In genomic region chr11:111944139-111944538, GRCh38 we compare ENCODE assay signal across 9 cellular contexts. TPM values are rescaled to one million over a fixed set of nuclear protein-coding genes. Genes with fewer than 3 reads are reported as not detected.
DNase-seq lines count a peak whose midpoint lies in the region; ATAC-seq, FAIRE-seq and TF ChIP-seq lines count a peak whose summit lies in the region.
"Had no signal": no experiment of that assay in that cellular context is flagged by ENCODE, and none has a peak within 500 bp of the region (broad histone marks: within the 10 kb centered on the region; RNA-seq: fewer than 3 reads in every experiment).

No MANE protein-coding gene starts in this region.

- H3K4me3 ChIP-seq in Caco-2 (ENCODE audit: low read depth, low read length) = no peak overlapping the region
- no peak overlapping the region for H3K4me3 ChIP-seq in H1 (ENCODE audit: extremely low read depth in 1 of 4, insufficient read depth in 2 of 4, low read depth in 3 of 4, low read length in 4 of 4)

- 0 out of 2 replicates have a peak, but pooled peaks cover 2% of the 10 kb centered on the region for H3K79me1 ChIP-seq in H1 (ENCODE audit: low read depth, low read length)

- no peak for TF ChIP-seq POLR2A in H1 (IDR thresholded peaks at IDR 0.05; ENCODE audit: control extremely low read depth in 1 of 2, low read depth in 2 of 2, low read length in 2 of 2)

- intact Hi-C loops in Caco-2 (cut with micrococcal nuclease; ENCODE audit: unreplicated experiment) = loop anchor here (1.0 to 2.0 kb wide), 4 partner anchors 8 to 61 kb away; no protein-coding TSS in a partner anchor

- no peak overlapping the region for H2BK120ac ChIP-seq in H1 (replicated peaks; ENCODE audit: low read depth, low read length)

- no peak overlapping the region for H4K8ac ChIP-seq in H1 (ENCODE audit: extremely low read depth, insufficient read depth, low read length)

- H4K91ac ChIP-seq in H1 (replicated peaks; ENCODE audit: insufficient read length, low read length) = no peak overlapping the region

- BruUV-seq in Caco-2 (replicated peaks; lab: Mats Ljungman, UMichigan) = no TSS peak

- no peaks in the 10 kb centered on the region for H4K20me1 ChIP-seq in H1 (replicated peaks in 1 of 2; ENCODE audit: control insufficient read depth in 1 of 2, insufficient read depth in 2 of 2, low read length in 2 of 2)

- no peak overlapping the region for H3K4ac ChIP-seq in H1 (replicated peaks; ENCODE audit: insufficient read length, low read depth, low read length)

- no peak overlapping the region for H3K18ac ChIP-seq in H1 (ENCODE audit: extremely low read depth, low read length)

- H3K4me1 Mint-ChIP-seq in Caco-2 (ENCODE audit: low read depth, unreplicated experiment) = peaks cover 13% of the 10 kb centered on the region
- H3K4me1 Mint-ChIP-seq in osteocyte (ENCODE audit: unreplicated experiment) = peaks cover 30% of the 10 kb centered on the region

- H4K5ac ChIP-seq in H1 (ENCODE audit: insufficient read length, low read depth, low read length) = no peak overlapping the region

- no peak for TF ChIP-seq CTCF in Caco-2 (IDR thresholded peaks at IDR 0.05; ENCODE audit: insufficient read depth in 1 of 2, low read depth in 1 of 2, low read length in 1 of 2, severe bottlenecking in 1 of 2, unreplicated experiment in 1 of 2)
- TF ChIP-seq CTCF in H1 (IDR thresholded peaks at IDR 0.05; ENCODE audit: control extremely low read depth in 1 of 3, insufficient read depth in 1 of 3, low read depth in 1 of 3, low read length in 3 of 3) = no peak
- no peak for TF ChIP-seq CTCF in osteocyte (IDR thresholded peaks at IDR 0.05)

- H3K4me2 ChIP-seq in H1 (ENCODE audit: insufficient read depth in 1 of 2, low read depth in 2 of 2, low read length in 2 of 2) = no peak overlapping the region

- ATAC-seq in esophagus mucosa (no peak), GM19455 (IDR thresholded peaks at IDR 0.05; ENCODE audit: unreplicated experiment) (no peak)

- no peak overlapping the region for H3K27ac ChIP-seq in H1 (ENCODE audit: low read depth, low read length)

- H3K23ac ChIP-seq in H1 (ENCODE audit: insufficient read length) = no peak overlapping the region

- no peak for TF ChIP-seq RAD21 in H1 (IDR thresholded peaks at IDR 0.05 in 1 of 2, conservative IDR thresholded peaks at IDR 0.05 in 1 of 2; ENCODE audit: low read depth in 2 of 2, low read length in 2 of 2)

- CTCF ChIA-PET in Caco-2 (lab: Charles Lee) (interaction anchor here (0.5 to 1.7 kb wide), 6 partner anchors 10 to 73 kb away, joined by 4 to 16 read pairs (median 6); no protein-coding TSS in a partner anchor), H1 (lab: Charles Lee; ENCODE audit: partially characterized antibody) (interaction anchor here (1.2 to 25.5 kb wide), 5 partner anchors 9 to 66 kb away, joined by 3 to 565 read pairs (median 4); no protein-coding TSS in a partner anchor)

- H3K56ac ChIP-seq in H1 (replicated peaks; ENCODE audit: insufficient read length, low read depth, low read length) = no peak overlapping the region

- no peak overlapping the region for H2BK5ac ChIP-seq in H1 (ENCODE audit: low read depth, low read length)

- H3K27me3 ChIP-seq in Caco-2 (replicated peaks; ENCODE audit: control insufficient read depth, insufficient read depth, low read length) = no peaks in the 10 kb centered on the region
- no peaks in the 10 kb centered on the region for H3K27me3 ChIP-seq in H1 (replicated peaks in 1 of 4; ENCODE audit: control insufficient read depth in 3 of 4, extremely low read depth in 1 of 4, insufficient read depth in 3 of 4, low read length in 3 of 4)

- H3K9me3 Mint-ChIP-seq in Caco-2 (ENCODE audit: unreplicated experiment) = no peaks in the 10 kb centered on the region
- no peaks in the 10 kb centered on the region for H3K9me3 Mint-ChIP-seq in osteocyte (ENCODE audit: unreplicated experiment)

- no peaks in the 10 kb centered on the region; the same call in 1 of the 2 replicates for H3K23me2 ChIP-seq in H1 (ENCODE audit: low read depth, low read length)

- H3K9me3 ChIP-seq in Caco-2 (no peaks in the 10 kb centered on the region), H1 (ENCODE audit: insufficient read depth in 2 of 2, low read depth in 1 of 2, low read length in 1 of 2) (no peaks in the 10 kb centered on the region)

- no peak overlapping the region for H2AFZ ChIP-seq in H1 (ENCODE audit: low read length)

- FAIRE-seq in RCC 7860 (lab: Jason Lieb, UNC) = no peak
- no peak for FAIRE-seq in H1 (lab: Jason Lieb, UNC)
- FAIRE-seq: islet of Langerhans had no signal

- H3K14ac ChIP-seq in H1 (ENCODE audit: insufficient read length) = no peak overlapping the region

- peak overlapping the region; percentile 57 for H3K27ac Mint-ChIP-seq in Caco-2 (ENCODE audit: unreplicated experiment)
- peak overlapping the region; percentile 85 for H3K27ac Mint-ChIP-seq in osteocyte (ENCODE audit: unreplicated experiment)

- WGBS in H1 (ENCODE audit: extremely low coverage in 1 of 2, insufficient coverage in 1 of 2, insufficient read length in 1 of 2, insufficient replicate concordance in 2 of 2, low coverage in 1 of 2, low lambda C conversion rate in 2 of 2, missing lambda C conversion rate in 1 of 2), 2 experiments = 83% methylated on average over 3 of the region's 3 CpGs; no CpG with 5 or more reads in 1 of the 2 experiments

- no peaks in the 10 kb centered on the region for H3K36me3 ChIP-seq in Caco-2 (ENCODE audit: control insufficient read depth, insufficient read depth, low read length)
- peaks cover 0 to 3% (median 0%) of the 10 kb centered on the region in 4 experiments; a peak in 1 of 8 replicates for H3K36me3 ChIP-seq in H1 (ENCODE audit: control insufficient read depth in 2 of 4, insufficient read depth in 4 of 4, low read length in 3 of 4)

- peak; percentile 75 to 84 for DNase-seq in Caco-2
- peak; percentile 75 for DNase-seq in RCC 7860 (ENCODE audit: low spot score)
- DNase-seq in H1 (ENCODE audit: low read depth in 1 of 2, low spot score in 2 of 2) = no peak
- DNase-seq in osteocyte (ENCODE audit: extremely low spot score, unreplicated experiment) = peak; percentile 5
- DNase-seq in HUDEP-2 (lab: John Stamatoyannopoulos, UW; ENCODE audit: unreplicated experiment in 76 of 76) = no peak
- no peak for DNase-seq in stimulated activated CD4-positive, alpha-beta T cell treated with anti-CD3 and anti-CD28 coated beads, Interleukin-2, amount 100 ng/mL, for 24 hours

- POLR2A ChIA-PET in Caco-2 (lab: Charles Lee) = interaction anchor here (0.9 to 1.3 kb wide), 2 partner anchors 12 to 17 kb away, joined by 4 to 8 read pairs; no protein-coding TSS in a partner anchor
- POLR2A ChIA-PET in H1 (lab: Charles Lee; ENCODE audit: partially characterized antibody) = interaction anchor here (1.1 kb wide), 1 partner anchor 32 kb away, joined by 3 read pairs; no protein-coding TSS in a partner anchor

- no peak overlapping the region for H2BK15ac ChIP-seq in H1 (ENCODE audit: low read length)

- H3K36me3 Mint-ChIP-seq in Caco-2 (ENCODE audit: insufficient read depth, unreplicated experiment) = no peaks in the 10 kb centered on the region
- no peaks in the 10 kb centered on the region for H3K36me3 Mint-ChIP-seq in osteocyte (ENCODE audit: unreplicated experiment)

- H3K27me3 Mint-ChIP-seq in Caco-2 (ENCODE audit: insufficient read depth, unreplicated experiment) (no peaks in the 10 kb centered on the region), osteocyte (ENCODE audit: unreplicated experiment) (no peaks in the 10 kb centered on the region)

- H3K4me1 ChIP-seq in Caco-2 (peaks cover 13% of the 10 kb centered on the region), H1 (replicated peaks in 1 of 4; ENCODE audit: control insufficient read depth in 3 of 4, insufficient read depth in 4 of 4, low read length in 3 of 4) (peaks cover 0 to 2% (median 0%) of the 10 kb centered on the region in 4 experiments; a peak in 2 of 7 replicates)

- no peak overlapping the region for H2BK20ac ChIP-seq in H1 (ENCODE audit: low read length)

- no peak for TF ChIP-seq EP300 in H1 (IDR thresholded peaks at IDR 0.05; ENCODE audit: borderline replicate concordance in 1 of 2, low read depth in 2 of 2, low read length in 2 of 2)

- no peak overlapping the region for H2BK12ac ChIP-seq in H1 (ENCODE audit: low read depth, low read length)

- H3K79me2 ChIP-seq in H1 (ENCODE audit: control insufficient read depth in 1 of 2, insufficient read depth in 2 of 2, low read length in 2 of 2) = peaks cover 0 to 5% of the 10 kb centered on the region in 2 experiments; a peak in 2 of 4 replicates

- no peak overlapping the region for H3K9ac ChIP-seq in H1 (replicated peaks in 1 of 4; ENCODE audit: extremely low read depth in 1 of 4, low read depth in 3 of 4, low read length in 3 of 4)

- H2AK5ac ChIP-seq in H1 (ENCODE audit: low read depth, low read length) = no peak overlapping the region

- H3K4me3 Mint-ChIP-seq in Caco-2 (ENCODE audit: unreplicated experiment) = peak overlapping the region; percentile 51
- no peak overlapping the region for H3K4me3 Mint-ChIP-seq in osteocyte (ENCODE audit: unreplicated experiment)

RNA-seq across cellular contexts. Expression of gene DIXDC1, which starts 7.0 kb away (rescaled TPM):
- total RNA-seq in Caco-2 (2022) (4.9 and 6.4 TPM in 2 replicates), osteocyte (9.7 and 10.6 TPM in 2 replicates), esophagus mucosa (3.3 TPM)
- 15.4 and 17.1 TPM in 2 replicates for total RNA-seq in H1 (2021; fragmentation: NEBNext Ultra II Directional; extraction: Animal tissue kit (Norgen Biotek cat#: 25700))
- polyA plus RNA-seq in H1 (2011; rRNA removed) = 4.8 and 5.9 TPM in 2 replicates
- 8.9 TPM for polyA plus RNA-seq in H1 (2011; cell fraction: cytosol; rRNA removed)
- 8.7 TPM for polyA plus RNA-seq in H1 (2011; cell fraction: nucleus; rRNA removed)
- polyA plus RNA-seq in H1 (2012, experiment 1 of 2) = 8.7 to 9.8 TPM (median 9.4 TPM) in 4 replicates
- 1.2 TPM for polyA plus RNA-seq in H1 (2012, experiment 2 of 2)
- polyA plus RNA-seq in H1 (2013, experiment 1 of 2) = 7.7 TPM
- 6.8 TPM for polyA plus RNA-seq in H1 (2013, experiment 2 of 2)
- 20.2 and 24.9 TPM in 2 replicates for polyA minus RNA-seq in H1 (2011; rRNA and poly(A)+ RNA removed)
- polyA minus RNA-seq in H1 (2011; cell fraction: cytosol; rRNA and poly(A)+ RNA removed) = 11.9 TPM
- polyA minus RNA-seq in H1 (2011; cell fraction: nucleus; rRNA and poly(A)+ RNA removed) = 26.2 TPM

RNA-seq across cellular contexts. Expression of gene C11orf52, which starts 25.4 kb away (rescaled TPM):
- total RNA-seq in Caco-2 (2022) (14.4 and 14.8 TPM in 2 replicates), osteocyte (0.42 and 0.62 TPM in 2 replicates), esophagus mucosa (3.5 TPM)
- 1.7 and 2.2 TPM in 2 replicates for total RNA-seq in H1 (2021; fragmentation: NEBNext Ultra II Directional; extraction: Animal tissue kit (Norgen Biotek cat#: 25700))
- polyA plus RNA-seq in H1 (2011; rRNA removed) = 2.7 and 3.4 TPM in 2 replicates
- polyA plus RNA-seq in H1 (2011; cell fraction: cytosol; rRNA removed) = 3.1 TPM
- polyA plus RNA-seq in H1 (2011; cell fraction: nucleus; rRNA removed) = 5.2 TPM
- polyA plus RNA-seq in H1 (2012, experiment 1 of 2) = 2.0 to 3.5 TPM (median 3.1 TPM) in 4 replicates
- polyA plus RNA-seq in H1 (2012, experiment 2 of 2) = 2.5 TPM
- polyA plus RNA-seq in H1 (2013, experiment 1 of 2) = 1.5 TPM
- 1.5 TPM for polyA plus RNA-seq in H1 (2013, experiment 2 of 2)
- 1.7 and 2.3 TPM in 2 replicates for polyA minus RNA-seq in H1 (2011; rRNA and poly(A)+ RNA removed)
- 2.2 TPM for polyA minus RNA-seq in H1 (2011; cell fraction: cytosol; rRNA and poly(A)+ RNA removed)
- 2.0 TPM for polyA minus RNA-seq in H1 (2011; cell fraction: nucleus; rRNA and poly(A)+ RNA removed)

RNA-seq across cellular contexts. Expression of gene HSPB2, which starts 31.6 kb away (rescaled TPM):
- total RNA-seq in Caco-2 (2022) (not detected in 2 replicates), osteocyte (0.34 TPM in 1 of 2 replicates, not detected in the other), esophagus mucosa (0.32 TPM)
- total RNA-seq in H1 (2021; fragmentation: NEBNext Ultra II Directional; extraction: Animal tissue kit (Norgen Biotek cat#: 25700)) = 0.32 and 1.0 TPM in 2 replicates
- polyA plus RNA-seq in H1 (2011; rRNA removed) = 0.86 and 1.4 TPM in 2 replicates
- 0.66 TPM for polyA plus RNA-seq in H1 (2011; cell fraction: cytosol; rRNA removed)
- 0.77 TPM for polyA plus RNA-seq in H1 (2011; cell fraction: nucleus; rRNA removed)
- 0.44 to 0.58 TPM (median 0.51 TPM) in 3 of 4 replicates, not detected in the other for polyA plus RNA-seq in H1 (2012, experiment 1 of 2)
- 0.39 TPM for polyA plus RNA-seq in H1 (2012, experiment 2 of 2)
- 0.08 TPM for polyA plus RNA-seq in H1 (2013, experiment 1 of 2)
- polyA plus RNA-seq in H1 (2013, experiment 2 of 2) = 0.31 TPM
- polyA minus RNA-seq in H1 (2011; rRNA and poly(A)+ RNA removed) = 0.32 TPM in 1 of 2 replicates, not detected in the other
- polyA minus RNA-seq in H1 (2011; cell fraction: cytosol; rRNA and poly(A)+ RNA removed) = not detected
- not detected for polyA minus RNA-seq in H1 (2011; cell fraction: nucleus; rRNA and poly(A)+ RNA removed)

RNA-seq across cellular contexts. Expression of gene CRYAB, which starts 32.6 kb away (rescaled TPM):
- total RNA-seq in Caco-2 (2022) (1.1 and 1.9 TPM in 2 replicates), osteocyte (35.5 and 42.3 TPM in 2 replicates), esophagus mucosa (19.6 TPM)
- total RNA-seq in H1 (2021; fragmentation: NEBNext Ultra II Directional; extraction: Animal tissue kit (Norgen Biotek cat#: 25700)) = 2.0 and 4.0 TPM in 2 replicates
- polyA plus RNA-seq in H1 (2011; rRNA removed) = 1.9 and 2.9 TPM in 2 replicates
- 1.4 TPM for polyA plus RNA-seq in H1 (2011; cell fraction: cytosol; rRNA removed)
- 2.9 TPM for polyA plus RNA-seq in H1 (2011; cell fraction: nucleus; rRNA removed)
- polyA plus RNA-seq in H1 (2012, experiment 1 of 2) = 1.6 to 4.0 TPM (median 2.3 TPM) in 4 replicates
- polyA plus RNA-seq in H1 (2012, experiment 2 of 2) = 2.0 TPM
- 1.6 TPM for polyA plus RNA-seq in H1 (2013, experiment 1 of 2)
- polyA plus RNA-seq in H1 (2013, experiment 2 of 2) = 2.0 TPM
- polyA minus RNA-seq in H1 (2011; rRNA and poly(A)+ RNA removed) = 0.34 and 0.69 TPM in 2 replicates
- not detected for polyA minus RNA-seq in H1 (2011; cell fraction: cytosol; rRNA and poly(A)+ RNA removed)
- not detected for polyA minus RNA-seq in H1 (2011; cell fraction: nucleus; rRNA and poly(A)+ RNA removed)

Comparison
In these comparisons a context has a peak if more than half of its experiments do, and no peak if none do; other contexts are left out.
1. DNase-seq: peak in Caco-2 (2 of 2), RCC 7860 (single experiment) and osteocyte (single experiment); none in H1 (0 of 2), HUDEP-2 (0 of 76) and stimulated activated CD4-positive, alpha-beta T cell treated with anti-CD3 and anti-CD28 coated beads, Interleukin-2, amount 100 ng/mL, for 24 hours (0 of 2).